ENCODE assay signal across 21 cellular contexts in genomic region chr2:113224647-113225046, GRCh38.
"Had no signal": no experiment of that assay in that cellular context is flagged by ENCODE, and none has a peak within 500 bp of the region (broad histone marks: within the 10 kb centered on the region; RNA-seq: fewer than 3 reads in every experiment).

No MANE protein-coding gene starts in this region.

- H3K4me3 Mint-ChIP-seq: immature natural killer cell; memory B cell; natural killer cell treated with Interleukin-12 subunit alpha and Interleukin-12 subunit beta and Interleukin-15 and Interleukin-18, amount 100 ng/mL, for 72 hours; type B pancreatic cell had no signal

- ATAC-seq: gastroesophageal sphincter; left cardiac atrium; lower lobe of right lung; natural killer cell treated with Interleukin-12 subunit alpha and Interleukin-12 subunit beta and Interleukin-15 and Interleukin-18, amount 100 ng/mL, for 72 hours; right cardiac atrium had no signal

- H3K27ac ChIP-seq: colonic mucosa, esophagus squamous epithelium, left ventricle myocardium inferior, lower lobe of right lung, neutrophil had no signal

- H3K9me3 ChIP-seq: colonic mucosa, esophagus squamous epithelium, gastroesophageal sphincter, left ventricle myocardium inferior, lower lobe of right lung, neutrophil, pancreas had no signal

- H3K36me3 Mint-ChIP-seq: immature natural killer cell; natural killer cell treated with Interleukin-12 subunit alpha and Interleukin-12 subunit beta and Interleukin-15 and Interleukin-18, amount 100 ng/mL, for 72 hours; type B pancreatic cell had no signal

- H3K9me3 Mint-ChIP-seq: immature natural killer cell; memory B cell; natural killer cell treated with Interleukin-12 subunit alpha and Interleukin-12 subunit beta and Interleukin-15 and Interleukin-18, amount 100 ng/mL, for 72 hours; type B pancreatic cell had no signal

- H3K27ac Mint-ChIP-seq: immature natural killer cell; memory B cell; natural killer cell treated with Interleukin-12 subunit alpha and Interleukin-12 subunit beta and Interleukin-15 and Interleukin-18, amount 100 ng/mL, for 72 hours; progenitor cell of endocrine pancreas; type B pancreatic cell had no signal

- H3K27me3 ChIP-seq: colonic mucosa, esophagus squamous epithelium, gastroesophageal sphincter, neutrophil, pancreas had no signal

- H3K27me3 Mint-ChIP-seq: memory B cell; natural killer cell treated with Interleukin-12 subunit alpha and Interleukin-12 subunit beta and Interleukin-15 and Interleukin-18, amount 100 ng/mL, for 72 hours; type B pancreatic cell had no signal

- H3K36me3 ChIP-seq: colonic mucosa, esophagus squamous epithelium, gastroesophageal sphincter, left ventricle myocardium inferior, lower lobe of right lung, neutrophil, pancreas had no signal

- DNase-seq: colonic mucosa; dermis blood vessel endothelial cell; esophagus squamous epithelium; foreskin fibroblast; glutamatergic neuron; immature natural killer cell; left cardiac atrium; left ventricle myocardium inferior; lower lobe of right lung; midbrain; pancreas; right cardiac atrium; small intestine; stimulated activated CD4-positive, alpha-beta T cell treated with anti-CD3 and anti-CD28 coated beads, Interleukin-12 subunit alpha, Interleukin-12 subunit beta, amount 100 ng/mL, for 4 hours; stimulated activated naive CD4-positive, alpha-beta T cell had no signal

- H3K4me1 ChIP-seq: colonic mucosa had no signal

- H3K4me3 ChIP-seq: colonic mucosa, esophagus squamous epithelium, gastroesophageal sphincter, left ventricle myocardium inferior, lower lobe of right lung, pancreas had no signal
